Comparison of ENCODE assay signal across 11 cellular contexts in the genomic region with DNA sequence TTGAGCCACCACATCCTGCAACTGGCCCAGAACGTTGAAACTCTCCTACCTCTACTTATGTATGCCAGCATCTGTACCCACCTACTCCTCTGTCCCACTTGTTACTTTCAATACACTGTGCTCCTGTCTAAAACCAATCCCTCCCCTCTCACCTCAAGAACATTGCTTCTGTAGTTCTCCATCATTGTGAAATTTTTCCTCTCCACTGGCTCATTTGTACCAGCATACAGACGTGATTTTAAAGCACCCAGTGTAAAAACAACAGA. TPM values are rescaled to one million over a fixed set of nuclear protein-coding genes. Genes with fewer than 3 reads are reported as not detected.
DNase-seq lines count a peak whose midpoint lies in the region; ATAC-seq and TF ChIP-seq lines count a peak whose summit lies in the region.
"Had no signal": no experiment of that assay in that cellular context is flagged by ENCODE, and none has a peak within 500 bp of the region (broad histone marks: within the 10 kb centered on the region; RNA-seq: fewer than 3 reads in every experiment).

No MANE protein-coding gene starts in this region.

- no peak overlapping the region for H3K27ac ChIP-seq in suprapubic skin
- no peak overlapping the region for H3K27ac ChIP-seq in neuronal stem cell (replicated peaks; ENCODE audit: low read length)
- H3K27ac ChIP-seq: PC-9 had no signal

- no peak overlapping the region for H2BK12ac ChIP-seq in neuronal stem cell (ENCODE audit: low read length)

- peaks cover 48% of the 10 kb centered on the region for H3K4me1 Mint-ChIP-seq in activated naive CD8-positive, alpha-beta T cell treated with anti-CD3 and anti-CD28 coated beads, Interleukin-2, amount 50 U/mL, for 24 hours

- peaks cover 6% of the 10 kb centered on the region for H3K36me3 Mint-ChIP-seq in activated naive CD8-positive, alpha-beta T cell treated with anti-CD3 and anti-CD28 coated beads, Interleukin-2, amount 50 U/mL, for 24 hours (ENCODE audit: low read depth)

- H3K4me1 ChIP-seq in suprapubic skin = peaks cover 2% of the 10 kb centered on the region
- H3K4me1 ChIP-seq in neuronal stem cell (ENCODE audit: control insufficient read depth in 2 of 2, insufficient read depth in 1 of 2, low read depth in 1 of 2, low read length in 2 of 2) = peaks cover 0 to 3% of the 10 kb centered on the region in 2 donors

- POLR2A ChIA-PET in GM10248 (lab: Yijun Ruan, JAX) = no interaction called here

- no peak for TF ChIP-seq POLR2A in suprapubic skin (IDR thresholded peaks at IDR 0.05)

- H3K4ac ChIP-seq in neuronal stem cell (ENCODE audit: low read length) = no peak overlapping the region

- H2BK120ac ChIP-seq in neuronal stem cell (ENCODE audit: low read depth, low read length) = no peak overlapping the region

- TF ChIP-seq EP300 in suprapubic skin (IDR thresholded peaks at IDR 0.05) = no peak

- peak; percentile 34 for DNase-seq in GM06990 (ENCODE audit: extremely low read depth, insufficient read length)
- no peak for DNase-seq in activated naive CD8-positive, alpha-beta T cell treated with anti-CD3 and anti-CD28 coated beads, Interleukin-2, amount 50 U/mL, for 24 hours
- no peak for DNase-seq in stimulated activated CD8-positive, alpha-beta memory T cell treated with anti-CD3 and anti-CD28 coated beads, Interleukin-4, amount 100 ng/mL, for 48 hours
- no peak for DNase-seq in suprapubic skin (ENCODE audit: low spot score in 2 of 2)
- no peak for DNase-seq in neuronal stem cell (ENCODE audit: low spot score)
- DNase-seq in GM10248 (ENCODE audit: extremely low spot score) = no peak
- DNase-seq: activated effector memory CD4-positive, alpha-beta T cell treated with anti-CD3 and anti-CD28 coated beads, Interleukin-2, amount 50 U/mL, for 16 hours; DMS 273 treated with DMSO at 0.1 percent for 48 hours; PC-9 had no signal

- H4K8ac ChIP-seq in neuronal stem cell (ENCODE audit: low read depth, low read length) = no peak overlapping the region

- no peaks in the 10 kb centered on the region for H3K27me3 ChIP-seq in GM06990 (replicated peaks; ENCODE audit: control insufficient read depth, insufficient read depth, low read length)
- H3K27me3 ChIP-seq in suprapubic skin = no peaks in the 10 kb centered on the region
- no peaks in the 10 kb centered on the region for H3K27me3 ChIP-seq in neuronal stem cell (ENCODE audit: control insufficient read depth in 3 of 3, insufficient read depth in 3 of 3, low read depth in 1 of 3, low read length in 3 of 3)

- H3K27me3 Mint-ChIP-seq in activated naive CD8-positive, alpha-beta T cell treated with anti-CD3 and anti-CD28 coated beads, Interleukin-2, amount 50 U/mL, for 24 hours = no peaks in the 10 kb centered on the region

- no peak overlapping the region for H3K14ac ChIP-seq in neuronal stem cell (ENCODE audit: low read length)

- H3K79me1 ChIP-seq in neuronal stem cell (ENCODE audit: low read depth, low read length) = no peaks in the 10 kb centered on the region

- TF ChIP-seq CTCF in GM06990 (IDR thresholded peaks at IDR 0.05; ENCODE audit: insufficient read depth, low read length, poor library complexity, severe bottlenecking) = no peak
- no peak for TF ChIP-seq CTCF in suprapubic skin (IDR thresholded peaks at IDR 0.05)
- TF ChIP-seq CTCF in GM10248 (IDR thresholded peaks at IDR 0.05; ENCODE audit: control extremely low read depth, extremely low read depth, low read depth, missing control alignments) = no peak

- no peak overlapping the region for H2AFZ ChIP-seq in neuronal stem cell (ENCODE audit: low read length)
- H2AFZ ChIP-seq: PC-9 had no signal

- H2BK5ac ChIP-seq in neuronal stem cell (ENCODE audit: low read length) = no peak overlapping the region

- H3K4me3 ChIP-seq in GM06990 (replicated peaks; ENCODE audit: low read depth, low read length) (0 out of 2 replicates have a peak overlapping the region, but pooled peaks have one; percentile 5), suprapubic skin (no peak overlapping the region), neuronal stem cell (ENCODE audit: low read length in 2 of 2) (no peak overlapping the region)
- H3K4me3 ChIP-seq: PC-9 had no signal

- peak overlapping the region; percentile 56 for H3K4me3 Mint-ChIP-seq in activated naive CD8-positive, alpha-beta T cell treated with anti-CD3 and anti-CD28 coated beads, Interleukin-2, amount 50 U/mL, for 24 hours

- H3K9me3 ChIP-seq in suprapubic skin = no peaks in the 10 kb centered on the region
- no peaks in the 10 kb centered on the region for H3K9me3 ChIP-seq in neuronal stem cell (replicated peaks in 1 of 2; ENCODE audit: control insufficient read depth in 2 of 2, insufficient read depth in 1 of 2, low read depth in 1 of 2, low read length in 2 of 2)

- no peak overlapping the region for H3K18ac ChIP-seq in neuronal stem cell (ENCODE audit: low read length)

- no peak overlapping the region for H4K91ac ChIP-seq in neuronal stem cell (ENCODE audit: low read depth, low read length, poor library complexity)

- CTCF ChIA-PET in GM10248 (lab: Yijun Ruan, JAX) = interaction anchor here (1.4 to 8.3 kb wide), 3 partner anchors 13 to 25 kb away, joined by 3 to 69 read pairs (median 6); a partner anchor contains a TSS

- H3K9me3 Mint-ChIP-seq in activated naive CD8-positive, alpha-beta T cell treated with anti-CD3 and anti-CD28 coated beads, Interleukin-2, amount 50 U/mL, for 24 hours = no peaks in the 10 kb centered on the region

- ATAC-seq in GM19455 (IDR thresholded peaks at IDR 0.05; ENCODE audit: unreplicated experiment) (peak; percentile 35), HG03066 (IDR thresholded peaks at IDR 0.05; ENCODE audit: low read depth, unreplicated experiment) (peak; percentile 29)
- ATAC-seq in activated naive CD8-positive, alpha-beta T cell treated with anti-CD3 and anti-CD28 coated beads, Interleukin-2, amount 50 U/mL, for 24 hours = peak; percentile 70

- H2AK5ac ChIP-seq in neuronal stem cell (ENCODE audit: low read depth, low read length) = no peak overlapping the region

- no peak overlapping the region for H3K9ac ChIP-seq in neuronal stem cell (ENCODE audit: low read depth, low read length, poor library complexity)

- H3K36me3 ChIP-seq in GM06990 (ENCODE audit: control insufficient read depth, insufficient read depth, low read length) (no peaks in the 10 kb centered on the region; the same call in 1 of the 2 replicates), suprapubic skin (peaks cover 6% of the 10 kb centered on the region), neuronal stem cell (replicated peaks in 1 of 2; ENCODE audit: control insufficient read depth in 2 of 2, insufficient read depth in 2 of 2, low read length in 2 of 2) (peaks cover 0 to 8% of the 10 kb centered on the region in 2 donors)

- H2BK15ac ChIP-seq in neuronal stem cell (ENCODE audit: low read length) = no peak overlapping the region

- no peak overlapping the region for H3K4me2 ChIP-seq in neuronal stem cell (ENCODE audit: insufficient read depth, low read length, poor library complexity, severe bottlenecking)
- H3K4me2 ChIP-seq: PC-9 had no signal

- WGBS in suprapubic skin = 61% methylated on average over 2 of the region's 2 CpGs
- no CpG with 5 or more reads among the region's 2 CpGs for WGBS in neuronal stem cell (ENCODE audit: extremely low coverage in 2 of 2, insufficient read length in 2 of 2, insufficient replicate concordance in 1 of 2), 2 donors

- H3K27ac Mint-ChIP-seq in activated naive CD8-positive, alpha-beta T cell treated with anti-CD3 and anti-CD28 coated beads, Interleukin-2, amount 50 U/mL, for 24 hours = peak overlapping the region; percentile 92

- no peak overlapping the region for H3K23ac ChIP-seq in neuronal stem cell (ENCODE audit: low read depth, low read length, poor library complexity)

RNA-seq across cellular contexts. Expression of a gene that starts 25.5 kb away (rescaled TPM):
- 10 to 100 TPM; 46.8 to 61.1 (median 55.2) TPM for total RNA-seq in suprapubic skin
- 48.2 TPM for polyA plus RNA-seq in neuronal stem cell (2013, experiment 1 of 2)
- 49.8 TPM for polyA plus RNA-seq in neuronal stem cell (2013, experiment 2 of 2)

RNA-seq across cellular contexts. Expression of a gene that starts 25.7 kb away (rescaled TPM):
- 10 to 100 TPM; 48.8 to 62.0 (median 56.6) TPM for total RNA-seq in suprapubic skin
- polyA plus RNA-seq in neuronal stem cell (2013, experiment 1 of 2) = 135 TPM
- polyA plus RNA-seq in neuronal stem cell (2013, experiment 2 of 2) = 136 TPM
